In genomic region chr4:86934772-86935498, GRCh38 we compare ENCODE assay signal across 1 cellular context.
A peak's percentile ranks its signal among the peaks of the same experiment; 100 is the strongest.
TF ChIP-seq lines count a peak whose summit lies in the region.

Gene AFF1 (plus strand): TSS chr4:86935011. CDS start chr4:86948534, 13,523 bp downstream.

TF ChIP-seq in K562, 482 proteins besides CTCF, POLR2A, EP300 and RAD21 (continued from another document and continues in another):
- TF ChIP-seq MLLT1 (IDR thresholded peaks at IDR 0.05): no peak; a peak in 1 of 4 replicates
- TF ChIP-seq, protein P1, sequence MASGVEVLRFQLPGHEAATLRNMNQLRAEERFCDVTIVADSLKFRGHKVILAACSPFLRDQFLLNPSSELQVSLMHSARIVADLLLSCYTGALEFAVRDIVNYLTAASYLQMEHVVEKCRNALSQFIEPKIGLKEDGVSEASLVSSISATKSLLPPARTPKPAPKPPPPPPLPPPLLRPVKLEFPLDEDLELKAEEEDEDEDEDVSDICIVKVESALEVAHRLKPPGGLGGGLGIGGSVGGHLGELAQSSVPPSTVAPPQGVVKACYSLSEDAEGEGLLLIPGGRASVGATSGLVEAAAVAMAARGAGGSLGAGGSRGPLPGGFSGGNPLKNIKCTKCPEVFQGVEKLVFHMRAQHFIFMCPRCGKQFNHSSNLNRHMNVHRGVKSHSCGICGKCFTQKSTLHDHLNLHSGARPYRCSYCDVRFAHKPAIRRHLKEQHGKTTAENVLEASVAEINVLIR (CRISPR knock-in tag; IDR thresholded peaks at IDR 0.05): no peak
- TF ChIP-seq, protein P2, sequence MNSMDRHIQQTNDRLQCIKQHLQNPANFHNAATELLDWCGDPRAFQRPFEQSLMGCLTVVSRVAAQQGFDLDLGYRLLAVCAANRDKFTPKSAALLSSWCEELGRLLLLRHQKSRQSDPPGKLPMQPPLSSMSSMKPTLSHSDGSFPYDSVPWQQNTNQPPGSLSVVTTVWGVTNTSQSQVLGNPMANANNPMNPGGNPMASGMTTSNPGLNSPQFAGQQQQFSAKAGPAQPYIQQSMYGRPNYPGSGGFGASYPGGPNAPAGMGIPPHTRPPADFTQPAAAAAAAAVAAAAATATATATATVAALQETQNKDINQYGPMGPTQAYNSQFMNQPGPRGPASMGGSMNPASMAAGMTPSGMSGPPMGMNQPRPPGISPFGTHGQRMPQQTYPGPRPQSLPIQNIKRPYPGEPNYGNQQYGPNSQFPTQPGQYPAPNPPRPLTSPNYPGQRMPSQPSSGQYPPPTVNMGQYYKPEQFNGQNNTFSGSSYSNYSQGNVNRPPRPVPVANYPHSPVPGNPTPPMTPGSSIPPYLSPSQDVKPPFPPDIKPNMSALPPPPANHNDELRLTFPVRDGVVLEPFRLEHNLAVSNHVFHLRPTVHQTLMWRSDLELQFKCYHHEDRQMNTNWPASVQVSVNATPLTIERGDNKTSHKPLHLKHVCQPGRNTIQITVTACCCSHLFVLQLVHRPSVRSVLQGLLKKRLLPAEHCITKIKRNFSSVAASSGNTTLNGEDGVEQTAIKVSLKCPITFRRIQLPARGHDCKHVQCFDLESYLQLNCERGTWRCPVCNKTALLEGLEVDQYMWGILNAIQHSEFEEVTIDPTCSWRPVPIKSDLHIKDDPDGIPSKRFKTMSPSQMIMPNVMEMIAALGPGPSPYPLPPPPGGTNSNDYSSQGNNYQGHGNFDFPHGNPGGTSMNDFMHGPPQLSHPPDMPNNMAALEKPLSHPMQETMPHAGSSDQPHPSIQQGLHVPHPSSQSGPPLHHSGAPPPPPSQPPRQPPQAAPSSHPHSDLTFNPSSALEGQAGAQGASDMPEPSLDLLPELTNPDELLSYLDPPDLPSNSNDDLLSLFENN (IDR thresholded peaks at IDR 0.05; ENCODE audit: low read depth in 2 of 2, low read length in 2 of 2): no peak
- peak; percentile 60; the same call in 1 of the 2 replicates for TF ChIP-seq PHF8 (IDR thresholded peaks at IDR 0.05; ENCODE audit: borderline replicate concordance, low read length)
- TF ChIP-seq ZFP30 (CRISPR knock-in tag; IDR thresholded peaks at IDR 0.05; ENCODE audit: borderline replicate concordance): no peak
- TF ChIP-seq ZNF77 (CRISPR knock-in tag; IDR thresholded peaks at IDR 0.05): no peak
- TF ChIP-seq HSF4 (CRISPR knock-in tag; IDR thresholded peaks at IDR 0.05; ENCODE audit: borderline replicate concordance): no peak
- TF ChIP-seq EGR1 (conservative IDR thresholded peaks at IDR 0.05): peak; percentile 82; the same call in 1 of the 2 replicates
- peak; percentile 70 to 91 for TF ChIP-seq MAZ (CRISPR knock-in tag; conservative IDR thresholded peaks at IDR 0.05 in 1 of 2, IDR thresholded peaks at IDR 0.05 in 1 of 2)
- TF ChIP-seq GTF2E2 (tag; IDR thresholded peaks at IDR 0.05): 0 out of 2 replicates have a peak, but pooled peaks have one; percentile 9
- TF ChIP-seq, protein P3, sequence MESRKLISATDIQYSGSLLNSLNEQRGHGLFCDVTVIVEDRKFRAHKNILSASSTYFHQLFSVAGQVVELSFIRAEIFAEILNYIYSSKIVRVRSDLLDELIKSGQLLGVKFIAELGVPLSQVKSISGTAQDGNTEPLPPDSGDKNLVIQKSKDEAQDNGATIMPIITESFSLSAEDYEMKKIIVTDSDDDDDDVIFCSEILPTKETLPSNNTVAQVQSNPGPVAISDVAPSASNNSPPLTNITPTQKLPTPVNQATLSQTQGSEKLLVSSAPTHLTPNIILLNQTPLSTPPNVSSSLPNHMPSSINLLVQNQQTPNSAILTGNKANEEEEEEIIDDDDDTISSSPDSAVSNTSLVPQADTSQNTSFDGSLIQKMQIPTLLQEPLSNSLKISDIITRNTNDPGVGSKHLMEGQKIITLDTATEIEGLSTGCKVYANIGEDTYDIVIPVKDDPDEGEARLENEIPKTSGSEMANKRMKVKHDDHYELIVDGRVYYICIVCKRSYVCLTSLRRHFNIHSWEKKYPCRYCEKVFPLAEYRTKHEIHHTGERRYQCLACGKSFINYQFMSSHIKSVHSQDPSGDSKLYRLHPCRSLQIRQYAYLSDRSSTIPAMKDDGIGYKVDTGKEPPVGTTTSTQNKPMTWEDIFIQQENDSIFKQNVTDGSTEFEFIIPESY (CRISPR knock-in tag; IDR thresholded peaks at IDR 0.05): 0 out of 2 replicates have a peak, but pooled peaks have one; percentile 37
- TF ChIP-seq PML (IDR thresholded peaks at IDR 0.05; ENCODE audit: low read length): peak; percentile 7; the same call in 1 of the 2 replicates
- TF ChIP-seq RBBP5 (IDR thresholded peaks at IDR 0.05; ENCODE audit: borderline replicate concordance, insufficient read depth, low read length, poor library complexity, severe bottlenecking): peak; percentile 70
- TF ChIP-seq SETDB1 (IDR thresholded peaks at IDR 0.05; ENCODE audit: low read length): no peak
- peak; percentile 83; the same call in 1 of the 2 replicates for TF ChIP-seq FOXP4 (CRISPR knock-in tag; IDR thresholded peaks at IDR 0.05; ENCODE audit: borderline replicate concordance)
- TF ChIP-seq FOXK1 (CRISPR knock-in tag; IDR thresholded peaks at IDR 0.05; ENCODE audit: borderline replicate concordance): peak; percentile 87
- TF ChIP-seq CTCFL (IDR thresholded peaks at IDR 0.05; ENCODE audit: borderline replicate concordance, insufficient read depth, low read depth, low read length, poor library complexity, severe bottlenecking): peak; percentile 65
- no peak for TF ChIP-seq ZNF12 (CRISPR knock-in tag; IDR thresholded peaks at IDR 0.05)
- TF ChIP-seq HDAC1 (IDR thresholded peaks at IDR 0.05): 0 out of 4 replicates have a peak, but pooled peaks of 1 of the 2 experiments have one; percentile 11
- TF ChIP-seq ATF3 (IDR thresholded peaks at IDR 0.05): no peak
- TF ChIP-seq ATF3 (CRISPR knock-in tag; conservative IDR thresholded peaks at IDR 0.05): no peak
- TF ChIP-seq ETV1 (tag; conservative IDR thresholded peaks at IDR 0.05; ENCODE audit: low read depth): 0 out of 2 replicates have a peak, but pooled peaks have one; percentile 15
- TF ChIP-seq SMC3 (conservative IDR thresholded peaks at IDR 0.05; ENCODE audit: insufficient read depth, low read depth, low read length): peak; percentile 28; the same call in 1 of the 2 replicates
- TF ChIP-seq SPI1 (IDR thresholded peaks at IDR 0.05; ENCODE audit: borderline replicate concordance, low read depth, low read length): 0 out of 2 replicates have a peak, but pooled peaks have one; percentile 16
- TF ChIP-seq RBFOX2 (IDR thresholded peaks at IDR 0.05; ENCODE audit: low read depth, low read length): peak; percentile 87
- TF ChIP-seq MYC (IDR thresholded peaks at IDR 0.05; ENCODE audit: low read depth, low read length): peak; percentile 45
- TF ChIP-seq MYC (CRISPR knock-in tag; IDR thresholded peaks at IDR 0.05; ENCODE audit: borderline replicate concordance, low read depth): 0 out of 2 replicates have a peak, but pooled peaks have one; percentile 27
- TF ChIP-seq RBM22 (IDR thresholded peaks at IDR 0.05; ENCODE audit: low read depth, low read length, poor library complexity, severe bottlenecking): peak; percentile 70
- TF ChIP-seq CREM (IDR thresholded peaks at IDR 0.05; ENCODE audit: low read depth): peak; percentile 74
- TF ChIP-seq, protein P4, sequence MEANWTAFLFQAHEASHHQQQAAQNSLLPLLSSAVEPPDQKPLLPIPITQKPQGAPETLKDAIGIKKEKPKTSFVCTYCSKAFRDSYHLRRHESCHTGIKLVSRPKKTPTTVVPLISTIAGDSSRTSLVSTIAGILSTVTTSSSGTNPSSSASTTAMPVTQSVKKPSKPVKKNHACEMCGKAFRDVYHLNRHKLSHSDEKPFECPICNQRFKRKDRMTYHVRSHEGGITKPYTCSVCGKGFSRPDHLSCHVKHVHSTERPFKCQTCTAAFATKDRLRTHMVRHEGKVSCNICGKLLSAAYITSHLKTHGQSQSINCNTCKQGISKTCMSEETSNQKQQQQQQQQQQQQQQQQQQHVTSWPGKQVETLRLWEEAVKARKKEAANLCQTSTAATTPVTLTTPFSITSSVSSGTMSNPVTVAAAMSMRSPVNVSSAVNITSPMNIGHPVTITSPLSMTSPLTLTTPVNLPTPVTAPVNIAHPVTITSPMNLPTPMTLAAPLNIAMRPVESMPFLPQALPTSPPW (CRISPR knock-in tag; IDR thresholded peaks at IDR 0.05): peak; percentile 82
- TF ChIP-seq CTBP1 (IDR thresholded peaks at IDR 0.05; ENCODE audit: borderline replicate concordance): peak; percentile 99
- TF ChIP-seq, protein P5, sequence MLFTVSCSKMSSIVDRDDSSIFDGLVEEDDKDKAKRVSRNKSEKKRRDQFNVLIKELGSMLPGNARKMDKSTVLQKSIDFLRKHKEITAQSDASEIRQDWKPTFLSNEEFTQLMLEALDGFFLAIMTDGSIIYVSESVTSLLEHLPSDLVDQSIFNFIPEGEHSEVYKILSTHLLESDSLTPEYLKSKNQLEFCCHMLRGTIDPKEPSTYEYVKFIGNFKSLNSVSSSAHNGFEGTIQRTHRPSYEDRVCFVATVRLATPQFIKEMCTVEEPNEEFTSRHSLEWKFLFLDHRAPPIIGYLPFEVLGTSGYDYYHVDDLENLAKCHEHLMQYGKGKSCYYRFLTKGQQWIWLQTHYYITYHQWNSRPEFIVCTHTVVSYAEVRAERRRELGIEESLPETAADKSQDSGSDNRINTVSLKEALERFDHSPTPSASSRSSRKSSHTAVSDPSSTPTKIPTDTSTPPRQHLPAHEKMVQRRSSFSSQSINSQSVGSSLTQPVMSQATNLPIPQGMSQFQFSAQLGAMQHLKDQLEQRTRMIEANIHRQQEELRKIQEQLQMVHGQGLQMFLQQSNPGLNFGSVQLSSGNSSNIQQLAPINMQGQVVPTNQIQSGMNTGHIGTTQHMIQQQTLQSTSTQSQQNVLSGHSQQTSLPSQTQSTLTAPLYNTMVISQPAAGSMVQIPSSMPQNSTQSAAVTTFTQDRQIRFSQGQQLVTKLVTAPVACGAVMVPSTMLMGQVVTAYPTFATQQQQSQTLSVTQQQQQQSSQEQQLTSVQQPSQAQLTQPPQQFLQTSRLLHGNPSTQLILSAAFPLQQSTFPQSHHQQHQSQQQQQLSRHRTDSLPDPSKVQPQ (CRISPR knock-in tag; IDR thresholded peaks at IDR 0.05; ENCODE audit: borderline replicate concordance): no peak
